ENCODE assay signal across 13 cellular contexts in the genomic region with DNA sequence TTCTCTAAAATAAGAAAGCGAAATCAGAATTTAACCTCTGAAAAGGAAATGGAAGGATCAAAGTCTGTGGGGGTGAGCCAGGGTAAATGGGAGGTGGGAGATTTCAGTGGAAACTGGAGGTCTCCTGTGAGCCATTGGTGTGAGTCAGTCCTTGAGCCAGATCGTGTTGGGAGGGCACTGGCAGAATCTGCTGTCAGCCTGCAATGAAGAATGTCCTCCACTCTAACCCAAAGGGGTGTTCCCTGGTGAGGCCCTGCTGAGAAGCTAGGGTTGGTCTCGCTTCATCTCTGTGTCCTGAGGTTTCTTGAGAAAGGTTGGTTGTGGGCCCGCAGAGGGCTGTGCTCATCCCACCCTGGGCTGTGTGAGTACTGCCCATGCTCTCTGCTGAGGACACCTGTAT.
DNase-seq lines count a peak whose midpoint lies in the region; ATAC-seq and TF ChIP-seq lines count a peak whose summit lies in the region.
"Had no signal": no experiment of that assay in that cellular context is flagged by ENCODE, and none has a peak within 500 bp of the region (broad histone marks: within the 10 kb centered on the region; RNA-seq: fewer than 3 reads in every experiment).

No MANE protein-coding gene starts in this region.

- H3K4me2 ChIP-seq in Loucy (ENCODE audit: low read depth, low read length, poor library complexity, severe bottlenecking), result peak overlapping the region; percentile 99

- H3K4me3 ChIP-seq in AG09309 (ENCODE audit: control insufficient read depth, low read depth, low read length) (peak overlapping the region; percentile 2; the same call in 1 of the 2 replicates), Loucy (ENCODE audit: low read length, poor library complexity, severe bottlenecking) (peak overlapping the region; percentile 98), cardiac fibroblast (replicated peaks in 1 of 2; ENCODE audit: low read depth in 2 of 2, low read length in 2 of 2) (peak overlapping the region; percentile 11 to 25), mucosa of stomach (ENCODE audit: low read length) (peak overlapping the region; percentile 85)
- H3K4me3 ChIP-seq: cardiac muscle cell had no signal

- H3K36me3 ChIP-seq in Loucy (ENCODE audit: insufficient read depth, low read length), result no peaks in the 10 kb centered on the region
- no peaks in the 10 kb centered on the region for H3K36me3 ChIP-seq in mucosa of stomach (ENCODE audit: control insufficient read depth, insufficient read depth, low read length)
- H3K36me3 ChIP-seq: cardiac muscle cell had no signal

- peaks cover 79% of the 10 kb centered on the region for H3K79me2 ChIP-seq in Loucy (ENCODE audit: insufficient read depth, low read length)

- H3K4me1 ChIP-seq in Loucy (ENCODE audit: insufficient read depth, low read length, poor library complexity, severe bottlenecking) (peaks cover 83% of the 10 kb centered on the region), mucosa of stomach (ENCODE audit: control insufficient read depth, insufficient read depth, low read length) (peaks cover 60% of the 10 kb centered on the region)

- no peak for TF ChIP-seq CTCF in AG09309 (IDR thresholded peaks at IDR 0.05; ENCODE audit: control insufficient read depth, insufficient read depth, low read depth, low read length, missing control alignments)
- TF ChIP-seq CTCF in Loucy (conservative IDR thresholded peaks at IDR 0.05; ENCODE audit: low read length), result no peak
- TF ChIP-seq CTCF in cardiac fibroblast (IDR thresholded peaks at IDR 0.05; ENCODE audit: low read depth, low read length), result no peak

- no peaks in the 10 kb centered on the region for H3K9me2 ChIP-seq in Loucy (replicated peaks; ENCODE audit: low read depth, low read length)

- H2AFZ ChIP-seq in Loucy (ENCODE audit: low read length), result no peak overlapping the region

- ATAC-seq in HG03135 (IDR thresholded peaks at IDR 0.05; ENCODE audit: unreplicated experiment) (no peak), HG03095 (IDR thresholded peaks at IDR 0.05; ENCODE audit: unreplicated experiment) (no peak)

- no peaks in the 10 kb centered on the region for H3K27me3 ChIP-seq in Loucy (ENCODE audit: insufficient read depth, low read length, poor library complexity, severe bottlenecking)
- no peaks in the 10 kb centered on the region for H3K27me3 ChIP-seq in mucosa of stomach (ENCODE audit: control insufficient read depth, insufficient read depth, low read length)
- H3K27me3 ChIP-seq: cardiac muscle cell had no signal

- H3K9me3 ChIP-seq in Loucy (ENCODE audit: insufficient read depth, low read depth, low read length), result no peaks in the 10 kb centered on the region
- no peaks in the 10 kb centered on the region for H3K9me3 ChIP-seq in mucosa of stomach (ENCODE audit: control insufficient read depth, low read length)

- H4K20me1 ChIP-seq in Loucy (ENCODE audit: insufficient read depth, low read length, poor library complexity, severe bottlenecking), result peaks cover 46% of the 10 kb centered on the region

- H3K9ac ChIP-seq in Loucy (ENCODE audit: low read depth, low read length, poor library complexity, severe bottlenecking), result peak overlapping the region; percentile 96
- H3K9ac ChIP-seq in mucosa of stomach (ENCODE audit: low read length), result peak overlapping the region; percentile 89

- no peaks in the 10 kb centered on the region for H3F3A ChIP-seq in Loucy (ENCODE audit: low read depth)

- DNase-seq in AG09309 (ENCODE audit: low read depth) (no peak), cardiac fibroblast (ENCODE audit: low read depth in 2 of 2) (peak in 1 of 2 donors; percentile 33), cerebellar nuclear complex (lab: John Stamatoyannopoulos, UW) (no peak)
- no peak for DNase-seq in activated CD4-positive, CD25-positive, alpha-beta regulatory T cell treated with anti-CD3 and anti-CD28 coated beads, Interleukin-2, amount 50 U/mL, for 72 hours
- DNase-seq: activated CD4-positive, alpha-beta T cell treated with anti-CD3 and anti-CD28 coated beads, Interleukin-2, amount 50 U/mL, for 1 hour; immature natural killer cell; NCI-H1417 treated with DMSO at 0.1 percent for 48 hours; substantia nigra had no signal

Comparison
In these comparisons a context has a peak if more than half of its experiments do, and no peak if none do; other contexts are left out.
1. H3K4me3 ChIP-seq: peak in every context shown above with its lines; median percentile 98 in Loucy; 85 in mucosa of stomach; 18 in cardiac fibroblast; 2 in AG09309.